Comparison of ENCODE assay signal across 8 cellular contexts in genomic region chr20:3797226-3797545, GRCh38. TPM values are rescaled to one million over a fixed set of nuclear protein-coding genes. Genes with fewer than 3 reads are reported as not detected.
DNase-seq lines count a peak whose midpoint lies in the region; ATAC-seq and TF ChIP-seq lines count a peak whose summit lies in the region.

No MANE protein-coding gene starts in this region.

- H2AFZ ChIP-seq in HCT116 (ENCODE audit: low read depth, low read length, poor library complexity, severe bottlenecking) = no peak overlapping the region
- H2AFZ ChIP-seq in smooth muscle cell (ENCODE audit: low read depth) = no peak overlapping the region

- no peak for TF ChIP-seq CTCF in HCT116 (IDR thresholded peaks at IDR 0.05 in 2 of 3, conservative IDR thresholded peaks at IDR 0.05 in 1 of 3; ENCODE audit: borderline replicate concordance in 1 of 3, insufficient read depth in 1 of 3, low read depth in 2 of 3, low read length in 2 of 3)
- no peak for TF ChIP-seq CTCF in WERI-Rb-1 (IDR thresholded peaks at IDR 0.05; ENCODE audit: low read depth, low read length)
- TF ChIP-seq CTCF in fibroblast of villous mesenchyme (IDR thresholded peaks at IDR 0.05; ENCODE audit: insufficient read depth, low read depth, low read length) = no peak
- no peak for TF ChIP-seq CTCF in smooth muscle cell (IDR thresholded peaks at IDR 0.05; ENCODE audit: borderline replicate concordance, insufficient read depth, poor library complexity, severe bottlenecking)

- H3K4me3 ChIP-seq in HCT116 (replicated peaks in 1 of 2; ENCODE audit: low read depth in 1 of 2, low read length in 2 of 2) (peak overlapping the region; percentile 66 to 80), WERI-Rb-1 (ENCODE audit: low read depth, low read length) (peak overlapping the region; percentile 82), fibroblast of villous mesenchyme (ENCODE audit: low read depth, low read length) (peak overlapping the region; percentile 77), smooth muscle cell (peak overlapping the region; percentile 73)

- no peaks in the 10 kb centered on the region for H3F3A ChIP-seq in smooth muscle cell (ENCODE audit: low read depth)

- peaks cover 58% of the 10 kb centered on the region for H3K79me2 ChIP-seq in HCT116 (ENCODE audit: insufficient read depth, low read length)
- H3K79me2 ChIP-seq in smooth muscle cell (ENCODE audit: low read depth) = no peaks in the 10 kb centered on the region

- no peaks in the 10 kb centered on the region for H3K27me3 ChIP-seq in HCT116 (ENCODE audit: insufficient read depth, low read length)
- no peaks in the 10 kb centered on the region for H3K27me3 ChIP-seq in WERI-Rb-1 (ENCODE audit: insufficient read depth, low read depth, severe bottlenecking)
- no peaks in the 10 kb centered on the region for H3K27me3 ChIP-seq in smooth muscle cell (ENCODE audit: low read depth)

- H3K36me3 ChIP-seq in HCT116 (ENCODE audit: control insufficient read depth in 1 of 2, insufficient read depth in 2 of 2, low read length in 2 of 2) = peaks cover 23 to 40% of the 10 kb centered on the region in 2 experiments
- H3K36me3 ChIP-seq in WERI-Rb-1 = peaks cover 32% of the 10 kb centered on the region
- H3K36me3 ChIP-seq in smooth muscle cell (ENCODE audit: low read depth) = no peaks in the 10 kb centered on the region

- no peaks in the 10 kb centered on the region for H3K9me3 ChIP-seq in HCT116 (ENCODE audit: control insufficient read depth in 1 of 2, insufficient read depth in 1 of 2, low read depth in 1 of 2, low read length in 2 of 2)
- H3K9me3 ChIP-seq in WERI-Rb-1 (ENCODE audit: severe bottlenecking) = no peaks in the 10 kb centered on the region
- no peaks in the 10 kb centered on the region for H3K9me3 ChIP-seq in smooth muscle cell (replicated peaks; ENCODE audit: low read depth)

- POLR2A ChIA-PET in HCT116 (lab: Charles Lee) = interaction anchor here (2.5 kb wide), 1 partner anchor 16 kb away, joined by 14 read pairs; no protein-coding TSS in a partner anchor

- 71% methylated on average over 5 of the region's 5 CpGs for WGBS in smooth muscle cell (ENCODE audit: low lambda C conversion rate)

- TF ChIP-seq RAD21 in HCT116 (IDR thresholded peaks at IDR 0.05; ENCODE audit: low read depth) = no peak

- peaks cover 25 to 57% of the 10 kb centered on the region in 2 experiments for H3K4me1 ChIP-seq in HCT116 (ENCODE audit: control insufficient read depth in 1 of 2, insufficient read depth in 2 of 2, low read length in 2 of 2)
- H3K4me1 ChIP-seq in smooth muscle cell (ENCODE audit: low read depth) = peaks cover 23% of the 10 kb centered on the region

- intact Hi-C loops in HCT116 (cut with micrococcal nuclease) = no loop called here

- ATAC-seq in HCT116 (no peak), HG03097 (IDR thresholded peaks at IDR 0.05; ENCODE audit: low FRiP score, unreplicated experiment) (no peak)

- TF ChIP-seq POLR2A in HCT116 (IDR thresholded peaks at IDR 0.05; ENCODE audit: borderline replicate concordance, extremely low read depth, insufficient read depth, insufficient read length) = no peak

- CTCF ChIA-PET in HCT116 (lab: Charles Lee) = no interaction called here

- H4K20me1 ChIP-seq in HCT116 (ENCODE audit: insufficient read depth) (no peaks in the 10 kb centered on the region), smooth muscle cell (ENCODE audit: low read depth) (peaks cover 5% of the 10 kb centered on the region)

- no peaks in the 10 kb centered on the region for H3K9me2 ChIP-seq in HCT116 (ENCODE audit: insufficient read depth)

- RAD21 ChIA-PET in HCT116 (lab: Charles Lee; ENCODE audit: low non-redundant PET in 1 of 2, low total read pairs in 2 of 2, uncharacterized antibody in 2 of 2, unreplicated experiment in 2 of 2) = no interaction called here

- BruUV-seq in HCT116 (replicated peaks; lab: Mats Ljungman, UMichigan) = TSS peak; percentile 55

- peak overlapping the region; percentile 95 for H3K9ac ChIP-seq in HCT116 (ENCODE audit: low read length)
- H3K9ac ChIP-seq in smooth muscle cell (ENCODE audit: low read depth) = no peak overlapping the region

- H3K4me2 ChIP-seq in HCT116 (ENCODE audit: low read length) (peak overlapping the region; percentile 94), smooth muscle cell (peak overlapping the region; percentile 94)

- no peak for DNase-seq in HCT116 (ENCODE audit: low read depth, low spot score)
- DNase-seq in WERI-Rb-1 = no peak
- no peak for DNase-seq in fibroblast of villous mesenchyme (ENCODE audit: low read depth)
- no peak for DNase-seq in smooth muscle cell (lab: John Stamatoyannopoulos, UW; ENCODE audit: unreplicated experiment)
- no peak for DNase-seq in HUDEP-2 (lab: John Stamatoyannopoulos, UW; ENCODE audit: unreplicated experiment in 76 of 76)
- DNase-seq in SW 1271 (lab: John Stamatoyannopoulos, UW) = no peak
- no peak for DNase-seq in hepatic stellate cell (ENCODE audit: low spot score)

- peak overlapping the region; percentile 97 for H3K27ac ChIP-seq in HCT116 (ENCODE audit: low read depth, low read length)
- H3K27ac ChIP-seq in WERI-Rb-1 = no peak overlapping the region
- H3K27ac ChIP-seq in smooth muscle cell (ENCODE audit: low read depth) = no peak overlapping the region

TF ChIP-seq in HCT116, 20 proteins besides CTCF, POLR2A, EP300 and RAD21 (continues in another document):
- TF ChIP-seq FOSL1 (IDR thresholded peaks at IDR 0.05; ENCODE audit: low read depth) (no peak), YY1 (IDR thresholded peaks at IDR 0.05; ENCODE audit: extremely low read depth, insufficient replicate concordance, low read depth, low read length) (no peak), POLR2AphosphoS5 (IDR thresholded peaks at IDR 0.05; ENCODE audit: low read depth, low read length) (no peak; the same call in 1 of the 2 replicates), CBX3 (IDR thresholded peaks at IDR 0.05; ENCODE audit: low read depth) (no peak), ELF1 (IDR thresholded peaks at IDR 0.05; ENCODE audit: borderline replicate concordance, low read depth) (no peak), EZH2 (IDR thresholded peaks at IDR 0.05) (no peak), TCF7L2 (IDR thresholded peaks at IDR 0.05; ENCODE audit: borderline replicate concordance, extremely low read depth, insufficient read depth, insufficient read length) (no peak), EZH2phosphoT487 (IDR thresholded peaks at IDR 0.05; ENCODE audit: borderline replicate concordance) (no peak), CEBPB (IDR thresholded peaks at IDR 0.05; ENCODE audit: low read depth) (no peak), JUND (IDR thresholded peaks at IDR 0.05) (no peak), SP1 (IDR thresholded peaks at IDR 0.05; ENCODE audit: low read depth) (no peak), EGR1 (IDR thresholded peaks at IDR 0.05; ENCODE audit: low read depth) (no peak), MAX (IDR thresholded peaks at IDR 0.05) (no peak), SIN3A (IDR thresholded peaks at IDR 0.05; ENCODE audit: low read depth) (no peak; the same call in 1 of the 2 replicates), ZBTB33 (IDR thresholded peaks at IDR 0.05; ENCODE audit: extremely low read depth, insufficient replicate concordance, low read length) (no peak), ZFX (IDR thresholded peaks at IDR 0.05) (no peak), ATF3 (IDR thresholded peaks at IDR 0.05) (no peak), SRF (IDR thresholded peaks at IDR 0.05; ENCODE audit: low read depth) (no peak)

RNA-seq across cellular contexts. Expression of gene CDC25B, which starts 1.1 kb away (rescaled TPM):
- total RNA-seq in HCT116 (2021; ENCODE audit: unreplicated experiment) = 223 TPM
- polyA plus RNA-seq in HCT116 (2012) = 175 and 226 TPM in 2 replicates
- 28.0 and 46.2 TPM in 2 replicates for total RNA-seq in fibroblast of villous mesenchyme
- total RNA-seq in smooth muscle cell = 9.5 and 14.7 TPM in 2 replicates
- polyA plus RNA-seq in smooth muscle cell = 11.1 and 14.8 TPM in 2 replicates

RNA-seq across cellular contexts. Expression of gene CENPB, which starts 10.6 kb away (rescaled TPM):
- total RNA-seq in HCT116 (2021; ENCODE audit: unreplicated experiment) = 67.2 TPM
- polyA plus RNA-seq in HCT116 (2012) = 40.7 and 42.0 TPM in 2 replicates
- 87.7 and 106 TPM in 2 replicates for total RNA-seq in fibroblast of villous mesenchyme
- 23.6 TPM in 2 replicates for total RNA-seq in smooth muscle cell
- polyA plus RNA-seq in smooth muscle cell = 10.4 and 13.4 TPM in 2 replicates

RNA-seq across cellular contexts. Expression of gene SPEF1, which starts 15.9 kb away (rescaled TPM):
- 0.93 TPM for total RNA-seq in HCT116 (2021; ENCODE audit: unreplicated experiment)
- 0.74 and 0.83 TPM in 2 replicates for polyA plus RNA-seq in HCT116 (2012)
- total RNA-seq in fibroblast of villous mesenchyme = under 0.01 and 0.32 TPM in 2 replicates
- total RNA-seq in smooth muscle cell = 0.36 and 0.72 TPM in 2 replicates
- polyA plus RNA-seq in smooth muscle cell = 0.32 and 0.47 TPM in 2 replicates

RNA-seq across cellular contexts. Expression of gene AP5S1, which starts 23.2 kb away (rescaled TPM):
- total RNA-seq in HCT116 (2021; ENCODE audit: unreplicated experiment) = 12.1 TPM
- 8.7 and 9.0 TPM in 2 replicates for polyA plus RNA-seq in HCT116 (2012)
- total RNA-seq in fibroblast of villous mesenchyme = 17.7 and 20.6 TPM in 2 replicates
- 3.1 and 9.9 TPM in 2 replicates for total RNA-seq in smooth muscle cell
- polyA plus RNA-seq in smooth muscle cell = 10.9 and 14.7 TPM in 2 replicates

RNA-seq across cellular contexts. Expression of gene ADISSP, which starts 29.6 kb away (rescaled TPM):
- 99.4 TPM for total RNA-seq in HCT116 (2021; ENCODE audit: unreplicated experiment)
- polyA plus RNA-seq in HCT116 (2012) = 71.0 and 92.8 TPM in 2 replicates
- total RNA-seq in fibroblast of villous mesenchyme = 26.8 and 34.8 TPM in 2 replicates
- total RNA-seq in smooth muscle cell = 7.6 and 11.8 TPM in 2 replicates
- polyA plus RNA-seq in smooth muscle cell = 33.4 and 46.7 TPM in 2 replicates
